ENCODE assay signal across 9 cellular contexts in the genomic region with DNA sequence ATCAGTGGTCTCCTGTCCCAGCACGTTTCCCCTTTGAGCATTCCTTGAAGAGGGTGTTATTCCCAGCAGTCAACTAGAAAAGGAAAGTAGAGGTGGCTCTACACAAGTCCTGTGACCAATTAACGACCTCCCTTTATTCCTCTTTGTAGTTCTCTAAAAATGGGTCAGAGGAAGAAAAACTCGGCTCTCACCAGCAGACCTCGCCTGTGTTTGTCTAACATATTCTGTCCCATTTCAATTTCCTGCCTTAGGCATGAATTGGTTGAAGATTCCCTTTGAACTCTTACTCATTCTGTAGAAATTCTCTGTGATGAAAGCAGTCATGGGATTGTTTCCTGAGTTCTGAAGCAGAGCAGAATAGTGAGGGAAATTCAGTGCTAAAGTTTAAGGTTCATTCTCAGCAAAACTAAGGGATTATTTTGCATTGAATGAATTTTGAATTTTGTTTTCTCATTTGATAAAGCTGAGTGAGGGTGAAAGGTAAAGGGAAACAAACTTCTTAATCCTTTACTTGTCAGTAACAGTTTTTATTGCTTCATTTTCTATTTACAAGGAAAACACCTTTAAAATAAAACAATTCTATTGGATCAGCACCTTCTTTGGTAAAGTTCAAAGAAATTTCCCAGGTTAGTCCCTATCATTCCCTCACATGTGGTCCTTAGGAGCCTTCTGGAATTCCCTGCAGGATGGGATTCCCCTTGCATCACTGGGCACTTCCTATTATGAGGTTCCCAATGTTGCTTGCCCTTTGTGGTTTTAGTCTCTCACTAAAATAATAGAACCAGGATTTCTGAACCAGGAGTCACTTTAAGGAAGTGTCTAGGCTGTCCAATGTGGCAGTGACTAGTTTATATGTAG.
DNase-seq lines count a peak whose midpoint lies in the region; ATAC-seq and TF ChIP-seq lines count a peak whose summit lies in the region.
"Had no signal": no experiment of that assay in that cellular context is flagged by ENCODE, and none has a peak within 500 bp of the region (broad histone marks: within the 10 kb centered on the region; RNA-seq: fewer than 3 reads in every experiment).

No MANE protein-coding gene starts in this region.

- WGBS in esophagus squamous epithelium, 2 donors, result 10 to 19% methylated on average over 4 of the region's 4 CpGs

- peak overlapping the region; percentile 49 for H2AFZ ChIP-seq in osteoblast (ENCODE audit: low read length)

- no peaks in the 10 kb centered on the region for H3K9me3 ChIP-seq in esophagus squamous epithelium
- H3K9me3 ChIP-seq in osteoblast (ENCODE audit: low read depth, low read length), result no peaks in the 10 kb centered on the region

- ATAC-seq in HG02970 (IDR thresholded peaks at IDR 0.05; ENCODE audit: low FRiP score, unreplicated experiment), result no peak

- no peaks in the 10 kb centered on the region for H3K27me3 ChIP-seq in esophagus squamous epithelium
- no peaks in the 10 kb centered on the region for H3K27me3 ChIP-seq in osteoblast (ENCODE audit: insufficient read depth, low read length)

- H3K79me2 ChIP-seq in osteoblast (ENCODE audit: insufficient read depth, low read length), result no peaks in the 10 kb centered on the region

- H3K27ac ChIP-seq in esophagus squamous epithelium (peak overlapping the region; percentile 25 to 75 (median 72)), osteoblast (ENCODE audit: low read depth, low read length) (peak overlapping the region; percentile 98)

- H4K20me1 ChIP-seq in osteoblast (ENCODE audit: insufficient read depth, low read length), result no peaks in the 10 kb centered on the region

- H3K36me3 ChIP-seq in esophagus squamous epithelium (no peaks in the 10 kb centered on the region), osteoblast (ENCODE audit: insufficient read depth, low read length) (no peaks in the 10 kb centered on the region)

- peak overlapping the region; percentile 58 for H3K4me2 ChIP-seq in osteoblast (ENCODE audit: insufficient read depth, low read length)

- peak; percentile 85 for DNase-seq in Caki2 (ENCODE audit: low read depth)
- peak; percentile 37 for DNase-seq in RKO (ENCODE audit: low spot score)
- DNase-seq in esophagus squamous epithelium (lab: John Stamatoyannopoulos, UW), result no peak
- DNase-seq in osteoblast (ENCODE audit: insufficient read length, low spot score, missing footprints), result peak; percentile 83
- no peak for DNase-seq in UCSD-AML1 (lab: John Stamatoyannopoulos, UW; ENCODE audit: unreplicated experiment)
- no peak for DNase-seq in NCI-H1092 (lab: John Stamatoyannopoulos, UW)
- DNase-seq in activated CD8-positive, alpha-beta memory T cell treated with anti-CD3 and anti-CD28 coated beads, Interleukin-2, amount 50 U/mL, for 48 hours, result no peak
- DNase-seq: T-helper 9 cell had no signal

- H3K4me1 ChIP-seq in esophagus squamous epithelium (peaks cover 9 to 43% (median 14%) of the 10 kb centered on the region in 3 donors), osteoblast (ENCODE audit: insufficient read depth, low read length) (peaks cover 37% of the 10 kb centered on the region)

- H3K4me3 ChIP-seq in esophagus squamous epithelium (no peak overlapping the region), osteoblast (ENCODE audit: insufficient read depth, low read length) (no peak overlapping the region)

- TF ChIP-seq CTCF in esophagus squamous epithelium (IDR thresholded peaks at IDR 0.05), result no peak
- no peak for TF ChIP-seq CTCF in osteoblast (IDR thresholded peaks at IDR 0.05; ENCODE audit: extremely low read depth, low read depth, low read length)

- TF ChIP-seq POLR2A in esophagus squamous epithelium (IDR thresholded peaks at IDR 0.05), result no peak

- in situ Hi-C loops in Caki2 (cut with HindIII; ENCODE audit: low pct_unique_long_range_greater_than_20kb, low sequenced_read_pairs), result no loop called here

- intact Hi-C loops in esophagus squamous epithelium (cut with DNase I), result no loop called here

Comparison
In these comparisons a context has a peak if more than half of its experiments do, and no peak if none do; other contexts are left out.
1. DNase-seq: peak in Caki2 (single experiment), RKO (single experiment) and osteoblast (single experiment); none in esophagus squamous epithelium (single experiment), UCSD-AML1 (single experiment), NCI-H1092 (single experiment) and activated CD8-positive, alpha-beta memory T cell treated with anti-CD3 and anti-CD28 coated beads, Interleukin-2, amount 50 U/mL, for 48 hours (single experiment).